Comparison of ENCODE assay signal across 18 cellular contexts in the genomic region with DNA sequence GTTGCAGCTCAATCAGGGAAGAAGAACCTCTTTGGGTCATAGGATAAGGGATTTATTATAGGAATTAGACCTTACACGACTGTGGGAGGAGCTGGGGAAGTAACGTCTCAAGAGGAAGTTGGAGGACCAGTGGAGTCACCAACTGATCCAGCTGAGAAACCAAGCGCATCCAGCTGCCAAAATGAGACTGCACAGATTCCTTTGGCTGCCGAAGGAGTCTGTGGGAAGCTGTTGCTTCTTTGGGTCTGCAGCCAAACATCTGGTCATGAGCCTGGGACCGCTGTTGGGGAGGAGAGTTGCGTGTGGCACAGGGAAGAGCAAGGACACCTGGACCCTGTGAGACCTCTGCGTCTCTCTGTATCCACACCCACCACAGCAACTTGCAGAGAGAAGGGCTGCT. TPM values are rescaled to one million over a fixed set of nuclear protein-coding genes. Genes with fewer than 3 reads are reported as not detected.
"Had no signal": no experiment of that assay in that cellular context is flagged by ENCODE, and none has a peak within 500 bp of the region (broad histone marks: within the 10 kb centered on the region; RNA-seq: fewer than 3 reads in every experiment).

No MANE protein-coding gene starts in this region.

- H3K4me1 ChIP-seq: esophagus squamous epithelium, parathyroid adenoma, transverse colon had no signal

- H3K27ac ChIP-seq: cardiac muscle cell, esophagus squamous epithelium, parathyroid adenoma, transverse colon, WERI-Rb-1 had no signal

- H3K36me3 Mint-ChIP-seq: stimulated activated memory B cell treated with anti-CD40 and anti-IgM and Interleukin-4, amounts not matched to agents 10 μg/mL and 1 μg/mL and 100 μg/mL, for 72 hours had no signal

- ATAC-seq: activated CD4-positive, alpha-beta T cell treated with anti-CD3 and anti-CD28 coated beads for 36 hours; activated T-cell treated with anti-CD3 and anti-CD28 coated beads, Interleukin-2, amount 50 U/mL, for 72 hours; right cardiac atrium; stimulated activated memory B cell treated with anti-CD40 and anti-IgM and Interleukin-4, amounts not matched to agents 10 μg/mL and 1 μg/mL and 100 μg/mL, for 72 hours had no signal

- DNase-seq: activated CD4-positive, alpha-beta memory T cell treated with anti-CD3 and anti-CD28 coated beads, Interleukin-2, amount 10 ng/mL, durations not matched to agents 7 days and 5 days; activated CD4-positive, alpha-beta T cell treated with anti-CD3 and anti-CD28 coated beads for 36 hours; activated naive CD4-positive, alpha-beta T cell; activated T-cell treated with anti-CD3 and anti-CD28 coated beads, Interleukin-2, amount 50 U/mL, for 72 hours; esophagus squamous epithelium; hippocampal formation; right cardiac atrium; small intestine; transverse colon; WERI-Rb-1 had no signal

- H3K79me2 ChIP-seq: parathyroid adenoma had no signal

- H3K9me3 Mint-ChIP-seq: activated CD4-positive, alpha-beta memory T cell treated with anti-CD3 and anti-CD28 coated beads, Interleukin-2, amount 10 ng/mL, durations not matched to agents 7 days and 5 days; activated T-cell treated with anti-CD3 and anti-CD28 coated beads, Interleukin-2, amount 50 U/mL, for 72 hours; stimulated activated memory B cell treated with anti-CD40 and anti-IgM and Interleukin-4, amounts not matched to agents 10 μg/mL and 1 μg/mL and 100 μg/mL, for 72 hours had no signal

- H3K9me3 ChIP-seq: esophagus squamous epithelium, transverse colon had no signal

- H2AFZ ChIP-seq: parathyroid adenoma had no signal

- H3K27ac Mint-ChIP-seq: activated CD4-positive, alpha-beta memory T cell treated with anti-CD3 and anti-CD28 coated beads, Interleukin-2, amount 10 ng/mL, durations not matched to agents 7 days and 5 days; activated CD4-positive, alpha-beta T cell treated with anti-CD3 and anti-CD28 coated beads for 36 hours; activated T-cell treated with anti-CD3 and anti-CD28 coated beads, Interleukin-2, amount 50 U/mL, for 72 hours; stimulated activated memory B cell treated with anti-CD40 and anti-IgM and Interleukin-4, amounts not matched to agents 10 μg/mL and 1 μg/mL and 100 μg/mL, for 72 hours had no signal

- H3K4me3 Mint-ChIP-seq: activated CD4-positive, alpha-beta memory T cell treated with anti-CD3 and anti-CD28 coated beads, Interleukin-2, amount 10 ng/mL, durations not matched to agents 7 days and 5 days; activated CD4-positive, alpha-beta T cell treated with anti-CD3 and anti-CD28 coated beads for 36 hours; activated T-cell treated with anti-CD3 and anti-CD28 coated beads, Interleukin-2, amount 50 U/mL, for 72 hours; stimulated activated memory B cell treated with anti-CD40 and anti-IgM and Interleukin-4, amounts not matched to agents 10 μg/mL and 1 μg/mL and 100 μg/mL, for 72 hours had no signal

- H3K4me1 Mint-ChIP-seq: activated CD4-positive, alpha-beta memory T cell treated with anti-CD3 and anti-CD28 coated beads, Interleukin-2, amount 10 ng/mL, durations not matched to agents 7 days and 5 days; activated CD4-positive, alpha-beta T cell treated with anti-CD3 and anti-CD28 coated beads for 36 hours had no signal

- H3K9ac ChIP-seq: parathyroid adenoma had no signal

- H3K4me3 ChIP-seq: cardiac muscle cell, esophagus squamous epithelium, transverse colon had no signal

- H3K36me3 ChIP-seq: cardiac muscle cell, esophagus squamous epithelium, transverse colon, WERI-Rb-1 had no signal

- H3K27me3 ChIP-seq: cardiac muscle cell had no signal

RNA-seq across cellular contexts. Expression of gene NACA2, which starts 2.4 kb away (rescaled TPM):
- total RNA-seq: activated CD4-positive, alpha-beta memory T cell treated with anti-CD3 and anti-CD28 coated beads, Interleukin-2, amount 10 ng/mL, durations not matched to agents 7 days and 5 days; activated CD4-positive, alpha-beta T cell treated with anti-CD3 and anti-CD28 coated beads for 36 hours; activated T-cell treated with anti-CD3 and anti-CD28 coated beads, Interleukin-2, amount 50 U/mL, for 72 hours; astrocyte; cardiac muscle cell; esophagus squamous epithelium; kidney epithelial cell; lower leg skin; mesenteric fat pad; right cardiac atrium; subcutaneous adipose tissue; transverse colon had no signal
- polyA plus RNA-seq: cardiac muscle cell, right cardiac atrium, small intestine had no signal
